ENCODE assay signal across 14 cellular contexts in the genomic region with DNA sequence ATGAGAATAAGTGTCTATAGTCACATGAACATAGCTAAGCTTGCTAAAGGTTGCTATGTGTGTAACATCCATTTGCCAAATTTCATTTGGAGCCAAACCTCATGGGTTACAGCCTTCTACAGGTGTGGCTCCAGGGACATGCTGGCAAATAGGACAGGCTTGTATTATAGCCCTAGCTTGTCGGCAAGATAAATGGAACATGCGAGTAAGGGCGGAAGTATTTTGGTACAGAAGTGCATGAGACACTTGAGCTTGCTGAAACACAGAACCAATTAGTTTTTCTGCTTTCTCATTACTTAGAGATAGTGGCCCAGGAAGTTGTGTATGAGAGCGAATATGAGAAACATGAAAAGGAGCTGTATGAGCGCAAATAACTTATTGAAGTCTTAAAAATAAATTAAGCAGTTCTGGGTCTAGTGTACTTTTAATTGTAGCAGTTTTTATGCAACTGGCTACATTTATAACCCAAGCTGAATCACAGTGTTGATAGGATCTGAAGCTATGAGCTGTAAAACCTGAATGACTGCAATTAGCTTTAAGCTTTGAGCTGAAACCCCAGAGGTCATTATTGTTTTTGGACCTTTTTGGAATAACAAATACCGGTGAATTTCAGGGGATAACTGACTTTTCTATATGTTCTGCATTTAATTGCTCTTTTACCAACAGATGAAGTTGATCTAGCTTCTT.
"Had no signal": no experiment of that assay in that cellular context is flagged by ENCODE, and none has a peak within 500 bp of the region (broad histone marks: within the 10 kb centered on the region; RNA-seq: fewer than 3 reads in every experiment).

No MANE protein-coding gene starts in this region.

- ATAC-seq: activated T-cell treated with anti-CD3 and anti-CD28 coated beads, Interleukin-2, amount 50 U/mL, for 4 hours; natural killer cell; right lobe of liver had no signal

- H3K9me3 ChIP-seq: ascending aorta, right lobe of liver had no signal

- H3K4me3 ChIP-seq: ascending aorta, lung, right lobe of liver had no signal

- H3K36me3 ChIP-seq: ascending aorta, right lobe of liver had no signal

- H3K4me1 ChIP-seq: ascending aorta, right lobe of liver had no signal

- H3K27ac ChIP-seq: ascending aorta, right lobe of liver had no signal

- DNase-seq: activated CD4-positive, alpha-beta T cell treated with anti-CD3 and anti-CD28 coated beads, Interleukin-2, amount 50 U/mL, for 4 hours; activated CD4-positive, CD25-positive, alpha-beta regulatory T cell treated with anti-CD3 and anti-CD28 coated beads, Interleukin-2, amount 50 U/mL, for 72 hours; activated gamma-delta T cell treated with Interleukin-2 at 50 U/mL for 16 hours; activated naive CD8-positive, alpha-beta T cell treated with anti-CD3 and anti-CD28 coated beads, Interleukin-2, amount 10 ng/mL, durations not matched to agents 7 days and 5 days; activated T-cell treated with anti-CD3 and anti-CD28 coated beads, Interleukin-2, amount 50 U/mL, for 4 hours; cortex of kidney; effector CD8-positive, alpha-beta T cell; hippocampal formation; kidney glomerular epithelial cell; natural killer cell; right lobe of liver; stimulated activated naive CD4-positive, alpha-beta T cell treated with Interleukin-2 at 50 U/mL for 16 hours had no signal

- H3K27me3 ChIP-seq: ascending aorta, right lobe of liver had no signal
